In the genomic region with DNA sequence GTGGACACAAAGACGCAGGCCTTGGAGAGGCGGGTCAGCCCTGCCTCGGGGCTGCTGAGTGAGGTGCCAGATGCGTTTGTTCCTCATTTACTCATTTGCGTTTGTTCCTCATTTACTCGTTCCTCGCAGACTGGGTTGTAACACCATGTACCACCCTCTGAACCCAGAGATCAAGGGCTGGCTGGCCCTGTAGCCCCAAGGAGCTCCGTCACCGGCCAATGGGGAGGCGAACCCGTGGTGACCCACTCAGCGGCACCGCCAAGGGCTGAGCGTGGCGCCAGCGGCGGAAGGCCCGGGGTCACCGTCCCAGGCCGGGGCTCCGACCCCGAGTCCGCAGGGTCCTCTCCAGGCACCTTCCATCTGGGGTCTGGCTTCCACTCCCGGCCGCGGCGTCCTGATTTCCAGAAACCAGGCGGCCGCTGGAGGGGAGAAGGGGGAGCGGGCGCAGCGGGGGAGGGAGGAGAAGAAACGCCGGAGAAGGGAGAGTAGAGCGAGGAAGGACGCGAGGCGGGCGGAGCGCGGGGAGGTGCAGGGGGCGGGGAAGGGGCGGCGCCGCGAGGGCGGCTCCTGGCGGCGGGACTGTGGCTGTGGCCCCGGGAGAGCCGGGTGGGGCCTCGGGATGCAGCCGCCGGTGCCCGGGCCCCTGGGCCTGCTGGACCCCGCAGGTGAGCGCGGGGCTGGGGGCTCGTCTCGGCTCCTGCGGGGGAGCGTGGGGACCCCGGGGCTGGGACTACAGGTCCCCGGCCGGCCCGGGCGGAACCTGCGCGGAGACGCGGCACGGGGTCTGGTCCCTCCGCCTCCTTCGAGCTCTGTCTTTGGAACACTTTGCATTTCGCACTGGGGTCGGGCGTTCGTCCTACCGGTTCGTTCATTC, we compare ENCODE assay signal across 8 cellular contexts. TPM values are rescaled to one million over a fixed set of nuclear protein-coding genes. Genes with fewer than 3 reads are reported as not detected.
DNase-seq lines count a peak whose midpoint lies in the region; ATAC-seq and TF ChIP-seq lines count a peak whose summit lies in the region.

Gene TMEM255B (plus strand): TSS at position 576 of the 874 bp plus-strand sequence. CDS start 44 bp downstream, at position 620.

- H3K27me3 ChIP-seq in CD4-positive, alpha-beta memory T cell (ENCODE audit: insufficient read depth, low read length), result peaks cover 37% of the 10 kb centered on the region
- no peaks in the 10 kb centered on the region for H3K27me3 ChIP-seq in Karpas-422 (ENCODE audit: low read length)
- no peaks in the 10 kb centered on the region for H3K27me3 ChIP-seq in SK-N-SH (ENCODE audit: insufficient read depth)

- peaks cover 25 to 41% of the 10 kb centered on the region in 2 donors for H3K27me3 Mint-ChIP-seq in CD4-positive, alpha-beta memory T cell
- H3K27me3 Mint-ChIP-seq in activated naive CD4-positive, alpha-beta T cell treated with anti-CD3 and anti-CD28 coated beads, Interleukin-2, amount 50 U/mL, for 24 hours, result peaks cover 33% of the 10 kb centered on the region

- H3K9me2 ChIP-seq in Karpas-422 (replicated peaks; ENCODE audit: insufficient read depth, low read length) (no peaks in the 10 kb centered on the region), SK-N-SH (no peaks in the 10 kb centered on the region)

- no peak for TF ChIP-seq EP300 in SK-N-SH (IDR thresholded peaks at IDR 0.05; ENCODE audit: borderline replicate concordance in 1 of 2, low read depth in 1 of 2, low read length in 1 of 2)

- intact Hi-C loops in CD4-positive, alpha-beta memory T cell (cut with micrococcal nuclease), result no loop called here

- no peak for TF ChIP-seq RAD21 in SK-N-SH (IDR thresholded peaks at IDR 0.05; ENCODE audit: low read length)

- WGBS in SK-N-SH (ENCODE audit: low lambda C conversion rate), result 12% methylated on average over 43 of the region's 80 CpGs

- peak; percentile 39 for TF ChIP-seq CTCF in SK-N-SH (IDR thresholded peaks at IDR 0.05)

- 0 out of 2 replicates have a peak, but pooled peaks cover 4% of the 10 kb centered on the region for H4K20me1 ChIP-seq in Karpas-422 (ENCODE audit: insufficient read depth, low read depth, low read length)
- no peaks in the 10 kb centered on the region for H4K20me1 ChIP-seq in SK-N-SH (ENCODE audit: insufficient read depth)

- peaks cover 0 to 3% of the 10 kb centered on the region in 2 donors for H3K36me3 Mint-ChIP-seq in CD4-positive, alpha-beta memory T cell
- H3K36me3 Mint-ChIP-seq in activated naive CD4-positive, alpha-beta T cell treated with anti-CD3 and anti-CD28 coated beads, Interleukin-2, amount 50 U/mL, for 24 hours, result no peaks in the 10 kb centered on the region

- H3K79me2 ChIP-seq in Karpas-422 (ENCODE audit: low read length) (no peaks in the 10 kb centered on the region), SK-N-SH (ENCODE audit: insufficient read depth) (no peaks in the 10 kb centered on the region)

- H3K4me2 ChIP-seq in Karpas-422 (ENCODE audit: low read depth, low read length, poor library complexity, severe bottlenecking), result peak within 1 kb of the TSS; percentile 100
- H3K4me2 ChIP-seq in SK-N-SH, result peak within 1 kb of the TSS; percentile 87

- peak; percentile 58 to 72 (median 59) for DNase-seq in CD4-positive, alpha-beta memory T cell
- DNase-seq in Karpas-422, result peak; percentile 91
- DNase-seq in SK-N-SH, result peak; percentile 98
- no peak for DNase-seq in glomerular endothelial cell (ENCODE audit: extremely low read depth, low read depth, low spot score)
- DNase-seq in occipital lobe (lab: John Stamatoyannopoulos, UW), result peak; percentile 68
- DNase-seq in superior temporal gyrus (ENCODE audit: extremely low spot score), result peak; percentile 60

- H3F3A ChIP-seq in SK-N-SH (replicated peaks; ENCODE audit: insufficient read depth), result peaks cover 8% of the 10 kb centered on the region

- peak; percentile 78 for ATAC-seq in GM21423 (IDR thresholded peaks at IDR 0.05; ENCODE audit: unreplicated experiment)

- CTCF ChIA-PET in CD4-positive, alpha-beta memory T cell (lab: Charles Lee; ENCODE audit: partially characterized antibody), result interaction anchor here (1.0 kb wide), 2 partner anchors 9 kb away, joined by 3 read pairs; no protein-coding TSS in a partner anchor
- CTCF ChIA-PET in SK-N-SH (lab: Yijun Ruan, JAX), result interaction anchor here (1.0 to 1.3 kb wide), 3 partner anchors 17 to 45 kb away, joined by 3 read pairs; no protein-coding TSS in a partner anchor

- H3K4me3 Mint-ChIP-seq in CD4-positive, alpha-beta memory T cell, result peak within 1 kb of the TSS; percentile 81 to 96 (median 90)
- peak within 1 kb of the TSS; percentile 88 for H3K4me3 Mint-ChIP-seq in activated naive CD4-positive, alpha-beta T cell treated with anti-CD3 and anti-CD28 coated beads, Interleukin-2, amount 50 U/mL, for 24 hours

- H3K4me1 Mint-ChIP-seq in CD4-positive, alpha-beta memory T cell, result peaks cover 7 to 15% (median 12%) of the 10 kb centered on the region in 4 donors
- H3K4me1 Mint-ChIP-seq in activated naive CD4-positive, alpha-beta T cell treated with anti-CD3 and anti-CD28 coated beads, Interleukin-2, amount 50 U/mL, for 24 hours, result peaks cover 16% of the 10 kb centered on the region

- peak within 1 kb of the TSS; percentile 22 to 59 for H3K4me3 ChIP-seq in CD4-positive, alpha-beta memory T cell (ENCODE audit: low read length in 2 of 2)
- H3K4me3 ChIP-seq in Karpas-422 (ENCODE audit: low read length) (peak within 1 kb of the TSS; percentile 87), SK-N-SH (ENCODE audit: low read depth in 2 of 2, low read length in 1 of 2) (peak within 1 kb of the TSS; percentile 50 to 78)

- H3K9me3 ChIP-seq in CD4-positive, alpha-beta memory T cell (ENCODE audit: control insufficient read depth in 1 of 2, low read length in 2 of 2), result no peaks in the 10 kb centered on the region
- no peaks in the 10 kb centered on the region for H3K9me3 ChIP-seq in Karpas-422 (ENCODE audit: low read length)
- H3K9me3 ChIP-seq in SK-N-SH, result no peaks in the 10 kb centered on the region

- H3K36me3 ChIP-seq in CD4-positive, alpha-beta memory T cell (ENCODE audit: insufficient read depth, low read length), result no peaks in the 10 kb centered on the region
- H3K36me3 ChIP-seq in Karpas-422 (ENCODE audit: insufficient read depth, low read length), result no peaks in the 10 kb centered on the region
- H3K36me3 ChIP-seq in SK-N-SH (replicated peaks in 1 of 2; ENCODE audit: control insufficient read depth in 1 of 2, insufficient read depth in 2 of 2, low read length in 1 of 2), result no peaks in the 10 kb centered on the region

- H2AFZ ChIP-seq in Karpas-422 (ENCODE audit: low read length), result peak within 1 kb of the TSS; percentile 100
- peak within 1 kb of the TSS; percentile 99 for H2AFZ ChIP-seq in SK-N-SH (ENCODE audit: low read depth)

- H3K9me3 Mint-ChIP-seq in CD4-positive, alpha-beta memory T cell, result no peaks in the 10 kb centered on the region
- no peaks in the 10 kb centered on the region for H3K9me3 Mint-ChIP-seq in activated naive CD4-positive, alpha-beta T cell treated with anti-CD3 and anti-CD28 coated beads, Interleukin-2, amount 50 U/mL, for 24 hours

- H3K27ac ChIP-seq in CD4-positive, alpha-beta memory T cell (ENCODE audit: low read depth, low read length), result no peak within 1 kb of the TSS
- peak within 1 kb of the TSS; percentile 83 for H3K27ac ChIP-seq in Karpas-422 (ENCODE audit: low read length)
- peak within 1 kb of the TSS; percentile 10 to 72; a peak in 2 of 4 replicates for H3K27ac ChIP-seq in SK-N-SH (ENCODE audit: low read depth in 2 of 2, low read length in 1 of 2)

- H3K9ac ChIP-seq in Karpas-422 (ENCODE audit: low read length) (peak within 1 kb of the TSS; percentile 92), SK-N-SH (peak within 1 kb of the TSS; percentile 66)

- H3K27ac Mint-ChIP-seq in CD4-positive, alpha-beta memory T cell, result peak within 1 kb of the TSS in 4 of 7 donors; percentile 3 to 80 (median 68)
- H3K27ac Mint-ChIP-seq in activated naive CD4-positive, alpha-beta T cell treated with anti-CD3 and anti-CD28 coated beads, Interleukin-2, amount 50 U/mL, for 24 hours, result peak within 1 kb of the TSS; percentile 4

- POLR2A ChIA-PET in CD4-positive, alpha-beta memory T cell (lab: Charles Lee; ENCODE audit: partially characterized antibody), result no interaction called here
- POLR2A ChIA-PET in SK-N-SH (lab: Yijun Ruan, JAX), result interaction anchor here (1.0 kb wide), 1 partner anchor 9 kb away, joined by 3 read pairs; no protein-coding TSS in a partner anchor

- peaks cover 14% of the 10 kb centered on the region for H3K4me1 ChIP-seq in CD4-positive, alpha-beta memory T cell (ENCODE audit: insufficient read depth, low read length)
- H3K4me1 ChIP-seq in Karpas-422 (ENCODE audit: low read length), result peaks cover 19% of the 10 kb centered on the region
- H3K4me1 ChIP-seq in SK-N-SH (ENCODE audit: control insufficient read depth in 1 of 2, insufficient read depth in 2 of 2, low read depth in 1 of 2, low read length in 1 of 2), result peaks cover 0 to 10% of the 10 kb centered on the region in 2 experiments; a peak in 1 of 4 replicates

TF ChIP-seq in SK-N-SH, 30 proteins besides CTCF, POLR2A, EP300 and RAD21 (continues in another document):
- TF ChIP-seq POLR2AphosphoS5 (IDR thresholded peaks at IDR 0.05; ENCODE audit: low read depth, low read length) (peak; percentile 51), GATA2 (CRISPR knock-in tag; IDR thresholded peaks at IDR 0.05) (peak; percentile 6; the same call in 1 of the 2 replicates), YY1 (IDR thresholded peaks at IDR 0.05; ENCODE audit: low read depth) (no peak), TEAD4 (IDR thresholded peaks at IDR 0.05; ENCODE audit: borderline replicate concordance, insufficient read depth) (no peak), TAF1 (IDR thresholded peaks at IDR 0.05; ENCODE audit: borderline replicate concordance, low read depth, low read length) (peak; percentile 21; the same call in 1 of the 2 replicates), MEF2A (IDR thresholded peaks at IDR 0.05; ENCODE audit: borderline replicate concordance, low read depth) (no peak), MXI1 (IDR thresholded peaks at IDR 0.05; ENCODE audit: low read depth, low read length) (no peak), MAX (IDR thresholded peaks at IDR 0.05; ENCODE audit: low read depth) (peak; percentile 25; the same call in 1 of the 2 replicates)

RNA-seq across cellular contexts. Expression of gene TMEM255B, which starts in this region (rescaled TPM):
- under 1 TPM; 0.90 to 1.00 TPM for total RNA-seq in CD4-positive, alpha-beta memory T cell
- polyA plus RNA-seq in CD4-positive, alpha-beta memory T cell, result under 1 TPM in 1 of 2 donors, not detected in 1; 0.07 TPM
- 0.86 and 1.4 TPM in 2 replicates for total RNA-seq in Karpas-422 (2014; rRNA removed; shearing (Covaris generic); ENCODE audit: low replicate concordance)
- polyA plus RNA-seq in SK-N-SH (2012; rRNA removed), result 10.6 and 14.8 TPM in 2 replicates
- polyA plus RNA-seq in SK-N-SH (2012; cell fraction: cytosol; rRNA removed), result 9.5 and 11.0 TPM in 2 replicates
- polyA plus RNA-seq in SK-N-SH (2012; cell fraction: nucleus; rRNA removed), result 12.5 and 12.6 TPM in 2 replicates
- total RNA-seq in glomerular endothelial cell (64.3 and 79.0 TPM in 2 replicates), occipital lobe (under 0.01 TPM)

Comparison
In these comparisons a context has a peak if more than half of its experiments do, and no peak if none do; other contexts are left out.
1. RNA of gene TMEM255B (total RNA-seq): 64.3 to 79.0 TPM in glomerular endothelial cell; 0.90 to 1.00 TPM in CD4-positive, alpha-beta memory T cell, 0.86 to 1.4 TPM in Karpas-422 and under 0.01 TPM in occipital lobe (single experiment); every median in the first group is over 10 times any median in the second.
2. RNA of gene TMEM255B (polyA plus RNA-seq): 9.5 to 14.8 TPM in SK-N-SH; 0.07 TPM in CD4-positive, alpha-beta memory T cell; every median in the first group is over 4 times any median in the second.
3. Peak in DNase-seq and H3K4me3 ChIP-seq in CD4-positive, alpha-beta memory T cell; RNA of the gene not detected or under 1 TPM.
4. Peak in DNase-seq in occipital lobe; RNA of the gene not detected or under 1 TPM.
5. Peak in every context shown above with its lines, with median percentiles within 50 percentile points of each other: H3K4me3 ChIP-seq.